In genomic region chr1:91750398-91750996, GRCh38 we compare ENCODE assay signal across 14 cellular contexts.
DNase-seq lines count a peak whose midpoint lies in the region; ATAC-seq and TF ChIP-seq lines count a peak whose summit lies in the region.
"Had no signal": no experiment of that assay in that cellular context is flagged by ENCODE, and none has a peak within 500 bp of the region (broad histone marks: within the 10 kb centered on the region; RNA-seq: fewer than 3 reads in every experiment).

No MANE protein-coding gene starts in this region.

- H3K27me3 Mint-ChIP-seq in progenitor cell of endocrine pancreas = no peaks in the 10 kb centered on the region

- POLR2A ChIA-PET in Panc1 (lab: Charles Lee) = no interaction called here

- H3K4me3 Mint-ChIP-seq in progenitor cell of endocrine pancreas (ENCODE audit: low read depth) = no peak overlapping the region
- H3K4me3 Mint-ChIP-seq: nephron progenitor cell had no signal

- in situ Hi-C loops in Panc1 (cut with HindIII; ENCODE audit: low pct_unique_long_range_greater_than_20kb, low sequenced_read_pairs) = no loop called here

- no TSS peak for BruUV-seq in Panc1 (replicated peaks; lab: Mats Ljungman, UMichigan)

- H3K27me3 ChIP-seq in Panc1 (ENCODE audit: control insufficient read depth, insufficient read depth, low read length) = no peaks in the 10 kb centered on the region
- H3K27me3 ChIP-seq in muscle layer of duodenum (ENCODE audit: low read depth, low read length) = no peaks in the 10 kb centered on the region
- no peaks in the 10 kb centered on the region for H3K27me3 ChIP-seq in tibial artery
- H3K27me3 ChIP-seq: brain microvascular endothelial cell had no signal

- H3K4me1 Mint-ChIP-seq in progenitor cell of endocrine pancreas (ENCODE audit: low read depth) = no peaks in the 10 kb centered on the region

- H3K4me1 ChIP-seq in Panc1 (ENCODE audit: control insufficient read depth, insufficient read depth, low read length) (peaks cover 12% of the 10 kb centered on the region; the same call in 1 of the 2 replicates), muscle layer of duodenum (ENCODE audit: control insufficient read depth in 1 of 2, insufficient read depth in 2 of 2, low read length in 2 of 2) (peaks cover 8 to 51% of the 10 kb centered on the region in 2 donors), tibial artery (peaks cover 0 to 50% (median 29%) of the 10 kb centered on the region in 4 donors)

- H3K4me3 ChIP-seq in Panc1 (ENCODE audit: low read depth in 2 of 2, low read length in 2 of 2) (no peak overlapping the region), coronary artery (no peak overlapping the region), muscle layer of duodenum (ENCODE audit: low read depth in 1 of 2, low read length in 2 of 2) (no peak overlapping the region), tibial artery (no peak overlapping the region)

- peaks cover 11% of the 10 kb centered on the region; the same call in 1 of the 2 replicates for H3K9me3 ChIP-seq in Panc1 (ENCODE audit: control insufficient read depth, insufficient read depth, low read depth, low read length)
- H3K9me3 ChIP-seq in muscle layer of duodenum (ENCODE audit: control insufficient read depth in 1 of 2, low read length in 2 of 2) = no peaks in the 10 kb centered on the region
- H3K9me3 ChIP-seq in tibial artery = no peaks in the 10 kb centered on the region

- CTCF ChIA-PET in Panc1 (lab: Charles Lee) = no interaction called here

- H3K9me3 Mint-ChIP-seq in progenitor cell of endocrine pancreas (ENCODE audit: low read depth) = peaks cover 10% of the 10 kb centered on the region

- no peaks in the 10 kb centered on the region for H3K36me3 ChIP-seq in Panc1 (ENCODE audit: control insufficient read depth, insufficient read depth, low read length)
- no peaks in the 10 kb centered on the region for H3K36me3 ChIP-seq in muscle layer of duodenum (ENCODE audit: control insufficient read depth in 1 of 2, insufficient read depth in 2 of 2, low read length in 2 of 2)
- H3K36me3 ChIP-seq in tibial artery = no peaks in the 10 kb centered on the region
- H3K36me3 ChIP-seq: brain microvascular endothelial cell had no signal

- TF ChIP-seq CTCF in Panc1 (IDR thresholded peaks at IDR 0.05) = no peak
- no peak for TF ChIP-seq CTCF in coronary artery (IDR thresholded peaks at IDR 0.05)
- no peak for TF ChIP-seq CTCF in tibial artery (IDR thresholded peaks at IDR 0.05)
- no peak for TF ChIP-seq CTCF in progenitor cell of endocrine pancreas (IDR thresholded peaks at IDR 0.05; ENCODE audit: unreplicated experiment)

- no peak overlapping the region for H3K27ac Mint-ChIP-seq in progenitor cell of endocrine pancreas

- H3K27ac ChIP-seq in Panc1 (ENCODE audit: low read length) (peak overlapping the region; percentile 37; the same call in 1 of the 2 replicates), coronary artery (peak overlapping the region; percentile 46 to 78), muscle layer of duodenum (ENCODE audit: low read length) (peak overlapping the region; percentile 21), tibial artery (peak overlapping the region; percentile 45 to 57)
- H3K27ac ChIP-seq: brain microvascular endothelial cell had no signal

- no peak for ATAC-seq in Panc1

- DNase-seq in Panc1 (ENCODE audit: low read depth, low spot score) (no peak), coronary artery (ENCODE audit: low spot score) (no peak), tibial artery (no peak), RPMI8226 (no peak), cerebellar nuclear complex (lab: John Stamatoyannopoulos, UW) (no peak), progenitor cell of endocrine pancreas (ENCODE audit: low spot score, unreplicated experiment) (no peak)
- DNase-seq: activated T-cell treated with anti-CD3 and anti-CD28 coated beads, Interleukin-2, amount 50 U/mL, for 1 hour; brain microvascular endothelial cell; Calu3; GOT3; nephron progenitor cell; stimulated activated CD4-positive, alpha-beta T cell treated with anti-CD3 and anti-CD28 coated beads, Interleukin-1b, Interleukin-23, amount 100 ng/mL, for 48 hours; stimulated activated naive CD4-positive, alpha-beta T cell had no signal

- H3K36me3 Mint-ChIP-seq in progenitor cell of endocrine pancreas (ENCODE audit: insufficient read depth) = peaks cover 4% of the 10 kb centered on the region

- intact Hi-C loops in Panc1 (cut with micrococcal nuclease; ENCODE audit: unreplicated experiment) = no loop called here
- intact Hi-C loops in tibial artery (cut with DNase I; ENCODE audit: low total_unique reads) = no loop called here
